In genomic region chr2:121103969-121104368, GRCh38 we compare ENCODE assay signal across 25 cellular contexts.
"Had no signal": no experiment of that assay in that cellular context is flagged by ENCODE, and none has a peak within 500 bp of the region (broad histone marks: within the 10 kb centered on the region; RNA-seq: fewer than 3 reads in every experiment).

No MANE protein-coding gene starts in this region.

- H3K4me3 Mint-ChIP-seq: activated B cell treated with CpG ODN at 0.5 μM for 24 hours; activated CD4-positive, alpha-beta T cell treated with anti-CD3 and anti-CD28 coated beads, Interleukin-2, amount 10 ng/mL, durations not matched to agents 24 days and 14 days; activated CD8-positive, alpha-beta memory T cell treated with anti-CD3 and anti-CD28 coated beads, Interleukin-2, amount 10 ng/mL, durations not matched to agents 7 days and 5 days; activated naive CD4-positive, alpha-beta T cell treated with anti-CD3 and anti-CD28 coated beads for 36 hours; activated naive CD8-positive, alpha-beta T cell; activated T-cell treated with anti-CD3 and anti-CD28 coated beads, Interleukin-2, amount 50 U/mL, for 24 hours; activated T-helper 1 cell treated with anti-CD3 and anti-CD28 coated beads, Interleukin-12 subunit alpha, Interleukin-12 subunit beta, Interleukin-2, Interleukin-4 antibody, amounts not matched to agents 30 ng/mL and 10 ng/mL and 1 ng/mL, durations not matched to agents 14 hours and 24 hours and 36 hours; brain; T-helper 1 cell treated with Interleukin-12 subunit alpha and Interleukin-12 subunit beta and Interleukin-4 antibody, amounts not matched to agents 30 μg/mL and 1 μg/mL, for 36 hours had no signal

- H3K9me3 Mint-ChIP-seq: activated B cell treated with CpG ODN at 0.5 μM for 24 hours; activated CD4-positive, alpha-beta T cell treated with anti-CD3 and anti-CD28 coated beads, Interleukin-2, amount 10 ng/mL, durations not matched to agents 24 days and 14 days; activated naive CD4-positive, alpha-beta T cell treated with anti-CD3 and anti-CD28 coated beads for 36 hours; activated T-cell treated with anti-CD3 and anti-CD28 coated beads, Interleukin-2, amount 50 U/mL, for 24 hours; activated T-helper 1 cell treated with anti-CD3 and anti-CD28 coated beads, Interleukin-12 subunit alpha, Interleukin-12 subunit beta, Interleukin-2, Interleukin-4 antibody, amounts not matched to agents 30 ng/mL and 10 ng/mL and 1 ng/mL, durations not matched to agents 14 hours and 24 hours and 36 hours; T-helper 1 cell treated with Interleukin-12 subunit alpha and Interleukin-12 subunit beta and Interleukin-4 antibody, amounts not matched to agents 30 μg/mL and 1 μg/mL, for 36 hours had no signal

- H3K36me3 Mint-ChIP-seq: activated CD8-positive, alpha-beta memory T cell treated with anti-CD3 and anti-CD28 coated beads, Interleukin-2, amount 10 ng/mL, durations not matched to agents 7 days and 5 days; activated naive CD8-positive, alpha-beta T cell; brain had no signal

- H3K4me1 Mint-ChIP-seq: activated B cell treated with CpG ODN at 0.5 μM for 24 hours; activated CD4-positive, alpha-beta T cell treated with anti-CD3 and anti-CD28 coated beads, Interleukin-2, amount 10 ng/mL, durations not matched to agents 24 days and 14 days; activated CD8-positive, alpha-beta memory T cell treated with anti-CD3 and anti-CD28 coated beads, Interleukin-2, amount 10 ng/mL, durations not matched to agents 7 days and 5 days had no signal

- H3K4me3 ChIP-seq: cardiac muscle cell, MG63 had no signal

- H3K9me3 ChIP-seq: MG63 had no signal

- H3K27ac Mint-ChIP-seq: activated B cell treated with CpG ODN at 0.5 μM for 24 hours; activated CD4-positive, alpha-beta T cell treated with anti-CD3 and anti-CD28 coated beads, Interleukin-2, amount 10 ng/mL, durations not matched to agents 24 days and 14 days; activated CD8-positive, alpha-beta memory T cell treated with anti-CD3 and anti-CD28 coated beads, Interleukin-2, amount 10 ng/mL, durations not matched to agents 7 days and 5 days; activated naive CD4-positive, alpha-beta T cell treated with anti-CD3 and anti-CD28 coated beads for 36 hours; activated naive CD8-positive, alpha-beta T cell; activated T-cell treated with anti-CD3 and anti-CD28 coated beads, Interleukin-2, amount 50 U/mL, for 24 hours; activated T-helper 1 cell treated with anti-CD3 and anti-CD28 coated beads, Interleukin-12 subunit alpha, Interleukin-12 subunit beta, Interleukin-2, Interleukin-4 antibody, amounts not matched to agents 30 ng/mL and 10 ng/mL and 1 ng/mL, durations not matched to agents 14 hours and 24 hours and 36 hours; brain; T-helper 1 cell treated with Interleukin-12 subunit alpha and Interleukin-12 subunit beta and Interleukin-4 antibody, amounts not matched to agents 30 μg/mL and 1 μg/mL, for 36 hours had no signal

- ATAC-seq: activated CD8-positive, alpha-beta memory T cell treated with anti-CD3 and anti-CD28 coated beads, Interleukin-2, amount 10 ng/mL, durations not matched to agents 7 days and 5 days; PC-3 had no signal

- DNase-seq: activated B cell treated with CpG ODN at 0.5 μM for 24 hours; activated CD4-positive, alpha-beta T cell treated with anti-CD3 and anti-CD28 coated beads for 1 hour; activated CD4-positive, alpha-beta T cell treated with anti-CD3 and anti-CD28 coated beads, Interleukin-2, amount 10 ng/mL, durations not matched to agents 24 days and 14 days; activated CD4-positive, alpha-beta T cell treated with anti-CD3 and anti-CD28 coated beads, Interleukin-2, amount 50 U/mL, for 48 hours; activated CD8-positive, alpha-beta memory T cell treated with anti-CD3 and anti-CD28 coated beads, Interleukin-2, amount 10 ng/mL, durations not matched to agents 7 days and 5 days; activated gamma-delta T cell; activated naive CD4-positive, alpha-beta T cell treated with anti-CD3 and anti-CD28 coated beads for 36 hours; activated T-cell treated with anti-CD3 and anti-CD28 coated beads, Interleukin-2, amount 50 U/mL, for 24 hours; amygdala; cerebellar nuclear complex; MG63; NCI-H1105; NCI-H1436; NCI-H1694 treated with DMSO at 0.1 percent for 48 hours; NCI-H2081; NCI-H510A treated with DMSO at 0.1 percent for 48 hours; PC-3; SHP77 treated with DMSO at 0.1 percent for 48 hours had no signal

- H3K27me3 Mint-ChIP-seq: activated CD4-positive, alpha-beta T cell treated with anti-CD3 and anti-CD28 coated beads, Interleukin-2, amount 10 ng/mL, durations not matched to agents 24 days and 14 days; activated CD8-positive, alpha-beta memory T cell treated with anti-CD3 and anti-CD28 coated beads, Interleukin-2, amount 10 ng/mL, durations not matched to agents 7 days and 5 days; activated naive CD8-positive, alpha-beta T cell had no signal

- H3K27ac ChIP-seq: cardiac muscle cell, KMS-11 had no signal

- FAIRE-seq: astrocyte had no signal

- H3K36me3 ChIP-seq: cardiac muscle cell, MG63 had no signal
